8 cellular contexts compared by ENCODE assay signal in genomic region chr7:69598487-69599148, GRCh38. TPM values are rescaled to one million over a fixed set of nuclear protein-coding genes. Genes with fewer than 3 reads are reported as not detected.
DNase-seq lines count a peak whose midpoint lies in the region; ATAC-seq lines count a peak whose summit lies in the region.

No MANE protein-coding gene starts in this region.

- H3K36me3 ChIP-seq in SJCRH30 (no peaks in the 10 kb centered on the region), aorta (ENCODE audit: control insufficient read depth in 1 of 2, insufficient read depth in 2 of 2, low read length in 1 of 2) (no peaks in the 10 kb centered on the region)

- no peaks in the 10 kb centered on the region for H3K9me3 ChIP-seq in SJCRH30 (replicated peaks)
- H3K9me3 ChIP-seq in aorta (ENCODE audit: control insufficient read depth, low read length): no peaks in the 10 kb centered on the region

- H3K27ac Mint-ChIP-seq in effector memory CD8-positive, alpha-beta T cell: peak overlapping the region; percentile 64 to 89
- peak overlapping the region in 5 of 6 donors; percentile 57 to 93 (median 89) for H3K27ac Mint-ChIP-seq in naive B cell

- 0 to 1% methylated on average over 32 to 55 of the region's 55 CpGs for WGBS in aorta, 2 donors

- H3K27ac ChIP-seq in SJCRH30 (peak overlapping the region; percentile 59), aorta (ENCODE audit: low read depth in 1 of 2, low read length in 2 of 2) (no peak overlapping the region)

- H3K4me1 Mint-ChIP-seq in effector memory CD8-positive, alpha-beta T cell (ENCODE audit: low read depth in 2 of 2): peaks cover 7 to 12% of the 10 kb centered on the region in 2 donors
- peaks cover 5 to 18% (median 5%) of the 10 kb centered on the region in 3 donors for H3K4me1 Mint-ChIP-seq in naive B cell

- H3K4me1 ChIP-seq in SJCRH30: peaks cover 7% of the 10 kb centered on the region
- no peaks in the 10 kb centered on the region for H3K4me1 ChIP-seq in aorta (ENCODE audit: control insufficient read depth in 1 of 2, insufficient read depth in 2 of 2, low read length in 2 of 2)

- no peaks in the 10 kb centered on the region for H3K9me3 Mint-ChIP-seq in effector memory CD8-positive, alpha-beta T cell
- H3K9me3 Mint-ChIP-seq in naive B cell: no peaks in the 10 kb centered on the region

- intact Hi-C loops in aorta (cut with DNase I): no loop called here

- H3K27me3 ChIP-seq in SJCRH30: no peaks in the 10 kb centered on the region
- H3K27me3 ChIP-seq in aorta (ENCODE audit: control insufficient read depth in 1 of 2, insufficient read depth in 2 of 2, low read length in 1 of 2): no peaks in the 10 kb centered on the region

- ATAC-seq in GM21529 (IDR thresholded peaks at IDR 0.05; ENCODE audit: unreplicated experiment) (peak; percentile 12), naive B cell (ENCODE audit: low read depth in 2 of 2) (no peak), aorta (ENCODE audit: low FRiP score) (peak; percentile 1)
- no peak for ATAC-seq in effector memory CD8-positive, alpha-beta T cell (replicated peaks)

- H3K4me3 Mint-ChIP-seq in effector memory CD8-positive, alpha-beta T cell: peak overlapping the region; percentile 87 to 94
- H3K4me3 Mint-ChIP-seq in naive B cell: peak overlapping the region in 6 of 8 donors; percentile 92 to 97 (median 95)

- peaks cover 19% of the 10 kb centered on the region for H3K36me3 Mint-ChIP-seq in effector memory CD8-positive, alpha-beta T cell (ENCODE audit: insufficient read depth)
- H3K36me3 Mint-ChIP-seq in naive B cell: no peaks in the 10 kb centered on the region

- peak overlapping the region; percentile 79 for H3K4me3 ChIP-seq in SJCRH30
- peak overlapping the region; percentile 84 to 97 for H3K4me3 ChIP-seq in aorta (ENCODE audit: low read length in 2 of 2)

- DNase-seq in C1 segment of cervical spinal cord (lab: John Stamatoyannopoulos, UW): peak in 9 of 14 donors; percentile 39 to 76 (median 60)
- DNase-seq in SJCRH30: peak; percentile 59 to 71
- no peak for DNase-seq in effector memory CD8-positive, alpha-beta T cell
- DNase-seq in naive B cell: no peak
- DNase-seq in aorta: peak in 1 of 2 donors; percentile 48
- DNase-seq in activated CD8-positive, alpha-beta memory T cell treated with anti-CD3 and anti-CD28 coated beads, Interleukin-2, amount 50 U/mL, for 48 hours: no peak
- no peak for DNase-seq in NCI-H128 (lab: John Stamatoyannopoulos, UW; ENCODE audit: unreplicated experiment)

- H3K27me3 Mint-ChIP-seq in effector memory CD8-positive, alpha-beta T cell: no peaks in the 10 kb centered on the region
- no peaks in the 10 kb centered on the region for H3K27me3 Mint-ChIP-seq in naive B cell

RNA-seq across cellular contexts. Expression of gene AUTS2, which starts 0.3 kb away (rescaled TPM):
- total RNA-seq in SJCRH30 (2014; rRNA removed; shearing (Covaris generic)): 21.9 and 30.1 TPM in 2 replicates
- polyA plus RNA-seq in naive B cell (ENCODE audit: low read depth in 6 of 6) (10 to 100 TPM in 5 of 6 donors, 1 to 10 TPM in 1; 8.8 to 28.0 (median 20.9) TPM), aorta (10 to 100 TPM in 1 of 2 donors, 1 to 10 TPM in 1; 3.9 to 24.8 TPM)
- total RNA-seq in aorta: 100 to 1,000 TPM in 1 of 2 donors, 10 to 100 TPM in 1; 89.1 to 102 TPM

Comparison
In these comparisons a context has a peak if more than half of its experiments do, and no peak if none do; other contexts are left out.
1. DNase-seq: peak in C1 segment of cervical spinal cord (9 of 14) and SJCRH30 (2 of 2); none in effector memory CD8-positive, alpha-beta T cell (0 of 3), naive B cell (single experiment), activated CD8-positive, alpha-beta memory T cell treated with anti-CD3 and anti-CD28 coated beads, Interleukin-2, amount 50 U/mL, for 48 hours (single experiment) and NCI-H128 (single experiment).
2. ATAC-seq: peak in GM21529 (single experiment) and aorta (single experiment); none in effector memory CD8-positive, alpha-beta T cell (single experiment) and naive B cell (0 of 2).